In the genomic region with DNA sequence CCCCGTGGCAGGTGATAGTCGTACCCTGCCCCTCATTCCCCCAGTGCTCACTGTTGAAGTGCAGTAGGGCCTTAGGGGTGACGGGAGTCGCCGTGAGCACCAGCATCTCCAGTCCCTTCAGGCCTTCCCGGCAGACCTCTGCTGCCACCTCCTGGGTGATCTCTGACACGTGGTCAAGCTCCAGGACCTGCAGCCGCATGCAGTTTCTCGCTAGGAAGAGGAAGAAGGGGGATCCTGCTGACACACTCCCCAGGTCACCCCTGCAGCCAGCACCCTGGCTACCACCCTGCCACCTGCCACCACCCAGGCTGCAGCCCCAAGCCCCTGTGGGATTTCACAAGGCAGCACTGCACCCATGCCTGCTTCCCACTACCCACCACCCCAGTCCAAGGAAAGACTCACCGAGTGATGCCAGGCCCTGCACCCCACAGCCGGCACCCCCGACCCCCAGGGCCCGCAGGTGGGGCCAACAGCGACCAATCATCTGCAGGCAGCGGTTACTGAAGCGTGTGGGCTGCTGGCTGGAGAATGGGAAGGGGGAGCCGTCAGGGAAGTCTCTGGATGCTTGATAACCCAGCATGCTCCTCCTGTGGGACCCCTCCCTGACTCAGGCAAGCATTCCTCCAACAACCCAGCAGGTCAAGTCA, we compare ENCODE assay signal across 1 cellular context.
TF ChIP-seq lines count a peak whose summit lies in the region.

No MANE protein-coding gene starts in this region.

TF ChIP-seq in HepG2, 621 proteins besides CTCF, POLR2A, EP300 and RAD21 (continued from another document and continues in another):
- TF ChIP-seq, protein P1, sequence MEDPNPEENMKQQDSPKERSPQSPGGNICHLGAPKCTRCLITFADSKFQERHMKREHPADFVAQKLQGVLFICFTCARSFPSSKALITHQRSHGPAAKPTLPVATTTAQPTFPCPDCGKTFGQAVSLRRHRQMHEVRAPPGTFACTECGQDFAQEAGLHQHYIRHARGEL (CRISPR knock-in tag; IDR thresholded peaks at IDR 0.05): no peak
- no peak for TF ChIP-seq ZNF207 (IDR thresholded peaks at IDR 0.05; ENCODE audit: borderline replicate concordance)
- no peak for TF ChIP-seq NKX3-1 (CRISPR knock-in tag; IDR thresholded peaks at IDR 0.05)
- no peak for TF ChIP-seq ZNF879 (CRISPR knock-in tag; IDR thresholded peaks at IDR 0.05)
- TF ChIP-seq STAT5B (CRISPR knock-in tag; IDR thresholded peaks at IDR 0.05): no peak
- no peak for TF ChIP-seq ZNF296 (CRISPR knock-in tag; conservative IDR thresholded peaks at IDR 0.05)
- no peak for TF ChIP-seq U2AF2 (IDR thresholded peaks at IDR 0.05; ENCODE audit: low read depth, low read length)
- TF ChIP-seq ZNF768 (CRISPR knock-in tag; IDR thresholded peaks at IDR 0.05): no peak; the same call in 1 of the 2 replicates
- TF ChIP-seq ZNF749 (CRISPR knock-in tag; IDR thresholded peaks at IDR 0.05; ENCODE audit: borderline replicate concordance): no peak
- no peak for TF ChIP-seq ZNF337 (CRISPR knock-in tag; IDR thresholded peaks at IDR 0.05; ENCODE audit: borderline replicate concordance, low read depth)
- no peak for TF ChIP-seq HCFC1 (IDR thresholded peaks at IDR 0.05; ENCODE audit: low read depth, low read length)
- TF ChIP-seq ZNF331 (CRISPR knock-in tag; IDR thresholded peaks at IDR 0.05): peak; percentile 35; the same call in 1 of the 2 replicates
- TF ChIP-seq, protein P2, sequence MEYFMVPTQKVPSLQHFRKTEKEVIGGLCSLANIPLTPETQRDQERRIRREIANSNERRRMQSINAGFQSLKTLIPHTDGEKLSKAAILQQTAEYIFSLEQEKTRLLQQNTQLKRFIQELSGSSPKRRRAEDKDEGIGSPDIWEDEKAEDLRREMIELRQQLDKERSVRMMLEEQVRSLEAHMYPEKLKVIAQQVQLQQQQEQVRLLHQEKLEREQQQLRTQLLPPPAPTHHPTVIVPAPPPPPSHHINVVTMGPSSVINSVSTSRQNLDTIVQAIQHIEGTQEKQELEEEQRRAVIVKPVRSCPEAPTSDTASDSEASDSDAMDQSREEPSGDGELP (IDR thresholded peaks at IDR 0.05; ENCODE audit: borderline replicate concordance, low read depth): no peak
- TF ChIP-seq ZNF570 (CRISPR knock-in tag; IDR thresholded peaks at IDR 0.05; ENCODE audit: borderline replicate concordance): no peak
- TF ChIP-seq SP5 (CRISPR knock-in tag; IDR thresholded peaks at IDR 0.05; ENCODE audit: borderline replicate concordance, low read depth): peak; percentile 23; the same call in 1 of the 2 replicates
- TF ChIP-seq JDP2 (CRISPR knock-in tag; IDR thresholded peaks at IDR 0.05; ENCODE audit: borderline replicate concordance): no peak
- no peak for TF ChIP-seq ELK4 (CRISPR knock-in tag; IDR thresholded peaks at IDR 0.05; ENCODE audit: borderline replicate concordance)
- TF ChIP-seq, protein P3, sequence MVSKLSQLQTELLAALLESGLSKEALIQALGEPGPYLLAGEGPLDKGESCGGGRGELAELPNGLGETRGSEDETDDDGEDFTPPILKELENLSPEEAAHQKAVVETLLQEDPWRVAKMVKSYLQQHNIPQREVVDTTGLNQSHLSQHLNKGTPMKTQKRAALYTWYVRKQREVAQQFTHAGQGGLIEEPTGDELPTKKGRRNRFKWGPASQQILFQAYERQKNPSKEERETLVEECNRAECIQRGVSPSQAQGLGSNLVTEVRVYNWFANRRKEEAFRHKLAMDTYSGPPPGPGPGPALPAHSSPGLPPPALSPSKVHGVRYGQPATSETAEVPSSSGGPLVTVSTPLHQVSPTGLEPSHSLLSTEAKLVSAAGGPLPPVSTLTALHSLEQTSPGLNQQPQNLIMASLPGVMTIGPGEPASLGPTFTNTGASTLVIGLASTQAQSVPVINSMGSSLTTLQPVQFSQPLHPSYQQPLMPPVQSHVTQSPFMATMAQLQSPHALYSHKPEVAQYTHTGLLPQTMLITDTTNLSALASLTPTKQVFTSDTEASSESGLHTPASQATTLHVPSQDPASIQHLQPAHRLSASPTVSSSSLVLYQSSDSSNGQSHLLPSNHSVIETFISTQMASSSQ (IDR thresholded peaks at IDR 0.05; ENCODE audit: low read depth): no peak
- TF ChIP-seq, protein P3 (CRISPR knock-in tag; IDR thresholded peaks at IDR 0.05; ENCODE audit: borderline replicate concordance): no peak
- no peak for TF ChIP-seq ZKSCAN8 (CRISPR knock-in tag; IDR thresholded peaks at IDR 0.05; ENCODE audit: borderline replicate concordance)
- peak; percentile 45; the same call in 1 of the 2 replicates for TF ChIP-seq KMT2A (CRISPR knock-in tag; IDR thresholded peaks at IDR 0.05)
- TF ChIP-seq ZNF235 (CRISPR knock-in tag; IDR thresholded peaks at IDR 0.05; ENCODE audit: borderline replicate concordance): no peak
- peak; percentile 53; the same call in 1 of the 2 replicates for TF ChIP-seq SAP130 (CRISPR knock-in tag; IDR thresholded peaks at IDR 0.05; ENCODE audit: low read depth)
- no peak for TF ChIP-seq MATR3 (CRISPR knock-in tag; IDR thresholded peaks at IDR 0.05)
- TF ChIP-seq, protein P4, sequence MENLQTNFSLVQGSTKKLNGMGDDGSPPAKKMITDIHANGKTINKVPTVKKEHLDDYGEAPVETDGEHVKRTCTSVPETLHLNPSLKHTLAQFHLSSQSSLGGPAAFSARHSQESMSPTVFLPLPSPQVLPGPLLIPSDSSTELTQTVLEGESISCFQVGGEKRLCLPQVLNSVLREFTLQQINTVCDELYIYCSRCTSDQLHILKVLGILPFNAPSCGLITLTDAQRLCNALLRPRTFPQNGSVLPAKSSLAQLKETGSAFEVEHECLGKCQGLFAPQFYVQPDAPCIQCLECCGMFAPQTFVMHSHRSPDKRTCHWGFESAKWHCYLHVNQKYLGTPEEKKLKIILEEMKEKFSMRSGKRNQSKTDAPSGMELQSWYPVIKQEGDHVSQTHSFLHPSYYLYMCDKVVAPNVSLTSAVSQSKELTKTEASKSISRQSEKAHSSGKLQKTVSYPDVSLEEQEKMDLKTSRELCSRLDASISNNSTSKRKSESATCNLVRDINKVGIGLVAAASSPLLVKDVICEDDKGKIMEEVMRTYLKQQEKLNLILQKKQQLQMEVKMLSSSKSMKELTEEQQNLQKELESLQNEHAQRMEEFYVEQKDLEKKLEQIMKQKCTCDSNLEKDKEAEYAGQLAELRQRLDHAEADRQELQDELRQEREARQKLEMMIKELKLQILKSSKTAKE (CRISPR knock-in tag; IDR thresholded peaks at IDR 0.05; ENCODE audit: borderline replicate concordance): no peak
- no peak for TF ChIP-seq SATB2 (CRISPR knock-in tag; IDR thresholded peaks at IDR 0.05)
- TF ChIP-seq, protein P5, sequence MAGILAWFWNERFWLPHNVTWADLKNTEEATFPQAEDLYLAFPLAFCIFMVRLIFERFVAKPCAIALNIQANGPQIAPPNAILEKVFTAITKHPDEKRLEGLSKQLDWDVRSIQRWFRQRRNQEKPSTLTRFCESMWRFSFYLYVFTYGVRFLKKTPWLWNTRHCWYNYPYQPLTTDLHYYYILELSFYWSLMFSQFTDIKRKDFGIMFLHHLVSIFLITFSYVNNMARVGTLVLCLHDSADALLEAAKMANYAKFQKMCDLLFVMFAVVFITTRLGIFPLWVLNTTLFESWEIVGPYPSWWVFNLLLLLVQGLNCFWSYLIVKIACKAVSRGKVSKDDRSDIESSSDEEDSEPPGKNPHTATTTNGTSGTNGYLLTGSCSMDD (CRISPR knock-in tag; IDR thresholded peaks at IDR 0.05): no peak
- TF ChIP-seq XBP1 (CRISPR knock-in tag; IDR thresholded peaks at IDR 0.05): no peak
- TF ChIP-seq, protein P6, sequence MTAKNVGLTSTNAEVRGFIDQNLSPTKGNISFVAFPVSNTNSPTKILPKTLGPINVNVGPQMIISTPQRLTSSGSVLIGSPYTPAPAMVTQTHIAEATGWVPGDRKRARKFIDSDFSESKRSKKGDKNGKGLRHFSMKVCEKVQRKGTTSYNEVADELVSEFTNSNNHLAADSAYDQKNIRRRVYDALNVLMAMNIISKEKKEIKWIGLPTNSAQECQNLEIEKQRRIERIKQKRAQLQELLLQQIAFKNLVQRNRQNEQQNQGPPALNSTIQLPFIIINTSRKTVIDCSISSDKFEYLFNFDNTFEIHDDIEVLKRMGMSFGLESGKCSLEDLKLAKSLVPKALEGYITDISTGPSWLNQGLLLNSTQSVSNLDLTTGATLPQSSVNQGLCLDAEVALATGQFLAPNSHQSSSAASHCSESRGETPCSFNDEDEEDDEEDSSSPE (CRISPR knock-in tag; IDR thresholded peaks at IDR 0.05): no peak
- TF ChIP-seq ISL2 (CRISPR knock-in tag; IDR thresholded peaks at IDR 0.05): no peak
- TF ChIP-seq ZNF567 (CRISPR knock-in tag; IDR thresholded peaks at IDR 0.05; ENCODE audit: borderline replicate concordance): no peak
- no peak for TF ChIP-seq KDM1A (CRISPR knock-in tag; IDR thresholded peaks at IDR 0.05)
- TF ChIP-seq MEF2D (CRISPR knock-in tag; IDR thresholded peaks at IDR 0.05): no peak
- TF ChIP-seq, protein P7, sequence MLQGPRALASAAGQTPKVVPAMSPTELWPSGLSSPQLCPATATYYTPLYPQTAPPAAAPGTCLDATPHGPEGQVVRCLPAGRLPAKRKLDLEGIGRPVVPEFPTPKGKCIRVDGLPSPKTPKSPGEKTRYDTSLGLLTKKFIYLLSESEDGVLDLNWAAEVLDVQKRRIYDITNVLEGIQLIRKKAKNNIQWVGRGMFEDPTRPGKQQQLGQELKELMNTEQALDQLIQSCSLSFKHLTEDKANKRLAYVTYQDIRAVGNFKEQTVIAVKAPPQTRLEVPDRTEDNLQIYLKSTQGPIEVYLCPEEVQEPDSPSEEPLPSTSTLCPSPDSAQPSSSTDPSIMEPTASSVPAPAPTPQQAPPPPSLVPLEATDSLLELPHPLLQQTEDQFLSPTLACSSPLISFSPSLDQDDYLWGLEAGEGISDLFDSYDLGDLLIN (CRISPR knock-in tag; IDR thresholded peaks at IDR 0.05; ENCODE audit: borderline replicate concordance): no peak
- TF ChIP-seq ZNF770 (CRISPR knock-in tag; IDR thresholded peaks at IDR 0.05): no peak
- TF ChIP-seq, protein P8, sequence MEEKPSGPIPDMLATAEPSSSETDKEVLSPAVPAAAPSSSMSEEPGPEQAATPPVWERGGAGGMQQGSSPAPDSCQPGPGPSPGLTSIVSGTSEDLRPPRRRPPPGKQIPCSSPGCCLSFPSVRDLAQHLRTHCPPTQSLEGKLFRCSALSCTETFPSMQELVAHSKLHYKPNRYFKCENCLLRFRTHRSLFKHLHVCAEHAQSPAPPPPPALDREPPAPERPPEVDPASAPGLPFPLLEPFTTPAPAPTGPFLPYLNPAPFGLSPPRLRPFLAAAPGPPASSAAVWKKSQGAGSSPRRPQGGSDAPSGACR (CRISPR knock-in tag; IDR thresholded peaks at IDR 0.05): no peak
- no peak for TF ChIP-seq ZNF280D (CRISPR knock-in tag; IDR thresholded peaks at IDR 0.05)
- TF ChIP-seq, protein P9, sequence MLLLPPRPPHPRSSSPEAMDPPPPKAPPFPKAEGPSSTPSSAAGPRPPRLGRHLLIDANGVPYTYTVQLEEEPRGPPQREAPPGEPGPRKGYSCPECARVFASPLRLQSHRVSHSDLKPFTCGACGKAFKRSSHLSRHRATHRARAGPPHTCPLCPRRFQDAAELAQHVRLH (CRISPR knock-in tag; IDR thresholded peaks at IDR 0.05; ENCODE audit: borderline replicate concordance, low read depth): no peak
- TF ChIP-seq CREM (IDR thresholded peaks at IDR 0.05): no peak
- no peak for TF ChIP-seq CREM (CRISPR knock-in tag; IDR thresholded peaks at IDR 0.05)
- no peak for TF ChIP-seq RARG (CRISPR knock-in tag; IDR thresholded peaks at IDR 0.05; ENCODE audit: low read depth)
